ENCODE assay signal across 1 cellular context in genomic region chr3:45611619-45612018, GRCh38.
TF ChIP-seq lines count a peak whose summit lies in the region.

No MANE protein-coding gene starts in this region.

TF ChIP-seq in H1, 55 proteins besides CTCF, POLR2A, EP300 and RAD21 (continued from another document):
- TF ChIP-seq ATF2 (IDR thresholded peaks at IDR 0.05; ENCODE audit: low read length): no peak
- no peak for TF ChIP-seq NRF1 (IDR thresholded peaks at IDR 0.05; ENCODE audit: low read depth, low read length)
- no peak for TF ChIP-seq TAF1 (IDR thresholded peaks at IDR 0.05; ENCODE audit: low read depth, low read length)
- no peak for TF ChIP-seq RNF2 (IDR thresholded peaks at IDR 0.05; ENCODE audit: borderline replicate concordance, low read depth, low read length, missing control alignments, poor library complexity, severe bottlenecking)
- no peak for TF ChIP-seq BACH1 (IDR thresholded peaks at IDR 0.05; ENCODE audit: low read length)
- no peak for TF ChIP-seq BRCA1 (IDR thresholded peaks at IDR 0.05; ENCODE audit: low read depth, low read length)
- no peak for TF ChIP-seq RFX5 (IDR thresholded peaks at IDR 0.05; ENCODE audit: borderline replicate concordance, low read depth, low read length)
- no peak for TF ChIP-seq CHD2 (IDR thresholded peaks at IDR 0.05; ENCODE audit: low read length)
- TF ChIP-seq SIRT6 (IDR thresholded peaks at IDR 0.05; ENCODE audit: low read length): no peak
